Comparison of ENCODE assay signal across 17 cellular contexts in the genomic region with DNA sequence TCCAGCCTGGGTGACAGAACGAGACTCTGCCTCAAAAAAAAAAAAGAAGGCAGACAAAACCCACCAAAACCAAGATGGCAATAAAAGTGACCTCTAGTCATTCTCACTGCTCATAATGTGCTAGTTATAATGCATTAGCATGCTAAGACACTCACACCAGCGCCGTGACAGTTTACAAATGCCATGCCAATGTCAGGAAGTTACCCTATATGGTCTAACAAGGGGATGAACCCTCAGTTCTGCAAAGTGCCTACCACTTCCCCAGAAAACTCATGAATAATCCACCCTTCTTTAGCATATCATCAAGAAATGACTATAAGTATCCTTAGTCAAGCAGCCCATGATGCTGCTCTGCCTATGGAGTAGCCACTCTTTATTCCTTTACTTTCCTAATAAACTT. TPM values are rescaled to one million over a fixed set of nuclear protein-coding genes. Genes with fewer than 3 reads are reported as not detected.
A peak's percentile ranks its signal among the peaks of the same experiment; 100 is the strongest.
DNase-seq lines count a peak whose midpoint lies in the region; ATAC-seq and TF ChIP-seq lines count a peak whose summit lies in the region.
"Had no signal": no experiment of that assay in that cellular context is flagged by ENCODE, and none has a peak within 500 bp of the region (broad histone marks: within the 10 kb centered on the region; RNA-seq: fewer than 3 reads in every experiment).

No MANE protein-coding gene starts in this region.

- no peak overlapping the region for H3K27ac Mint-ChIP-seq in activated T-helper 17 cell treated with anti-CD3 and anti-CD28 coated beads, Interleukin-2, amount 50 U/mL, for 72 hours
- H3K27ac Mint-ChIP-seq: GM23338 had no signal

- peaks cover 0 to 3% (median 0%) of the 10 kb centered on the region in 11 experiments; a peak in 6 of 22 replicates for H4K20me1 ChIP-seq in BLaER1 treated with 17β-estradiol and CSF1 and Interleukin-3, amounts not matched to agents 10 nM and 100 nM

- peaks cover 7% of the 10 kb centered on the region for H3K4me1 Mint-ChIP-seq in activated T-helper 17 cell treated with anti-CD3 and anti-CD28 coated beads, Interleukin-2, amount 50 U/mL, for 72 hours

- H3K4me3 Mint-ChIP-seq in activated T-helper 17 cell treated with anti-CD3 and anti-CD28 coated beads, Interleukin-2, amount 50 U/mL, for 72 hours = no peak overlapping the region
- H3K4me3 Mint-ChIP-seq: GM23338 had no signal

- H3K27me3 Mint-ChIP-seq in activated T-helper 17 cell treated with anti-CD3 and anti-CD28 coated beads, Interleukin-2, amount 50 U/mL, for 72 hours = no peaks in the 10 kb centered on the region

- no peaks in the 10 kb centered on the region for H3K36me3 ChIP-seq in BLaER1 treated with 17β-estradiol and CSF1 and Interleukin-3, amounts not matched to agents 10 nM and 100 nM
- H3K36me3 ChIP-seq in esophagus (ENCODE audit: control insufficient read depth in 2 of 2, insufficient read depth in 2 of 2, low read length in 1 of 2) = no peaks in the 10 kb centered on the region
- no peaks in the 10 kb centered on the region for H3K36me3 ChIP-seq in spleen

- H3K9ac ChIP-seq in BLaER1 treated with 17β-estradiol and CSF1 and Interleukin-3, amounts not matched to agents 10 nM and 100 nM = no peak overlapping the region

- no peaks in the 10 kb centered on the region for H3K9me3 Mint-ChIP-seq in activated T-helper 17 cell treated with anti-CD3 and anti-CD28 coated beads, Interleukin-2, amount 50 U/mL, for 72 hours
- H3K9me3 Mint-ChIP-seq: GM23338 had no signal

- intact Hi-C loops in spleen (cut with DNase I; ENCODE audit: low total_unique reads) = no loop called here

- H3K27me3 ChIP-seq in BLaER1 treated with 17β-estradiol and CSF1 and Interleukin-3, amounts not matched to agents 10 nM and 100 nM = no peaks in the 10 kb centered on the region
- H3K27me3 ChIP-seq in esophagus (ENCODE audit: control insufficient read depth in 1 of 2, insufficient read depth in 2 of 2, low read length in 2 of 2) (no peaks in the 10 kb centered on the region), spleen (replicated peaks in 1 of 7) (no peaks in the 10 kb centered on the region)

- H3K4me2 ChIP-seq in BLaER1 treated with 17β-estradiol and CSF1 and Interleukin-3, amounts not matched to agents 10 nM and 100 nM = peak overlapping the region in 7 of 11 experiments; percentile 5 to 84 (median 70); a peak in 7 of 22 replicates
- H3K4me2 ChIP-seq: GM23338 had no signal

- ATAC-seq in HG03442 (IDR thresholded peaks at IDR 0.05; ENCODE audit: unreplicated experiment) (no peak), HG03196 (IDR thresholded peaks at IDR 0.05; ENCODE audit: unreplicated experiment) (no peak)
- ATAC-seq in activated T-helper 17 cell treated with anti-CD3 and anti-CD28 coated beads, Interleukin-2, amount 50 U/mL, for 72 hours (replicated peaks) = no peak
- ATAC-seq: GM12878, GM23338, HCT116 had no signal

- no peaks in the 10 kb centered on the region for H3K36me3 Mint-ChIP-seq in activated T-helper 17 cell treated with anti-CD3 and anti-CD28 coated beads, Interleukin-2, amount 50 U/mL, for 72 hours (ENCODE audit: low read depth)

- H3K27ac ChIP-seq in BLaER1 treated with 17β-estradiol and CSF1 and Interleukin-3, amounts not matched to agents 10 nM and 100 nM = peak overlapping the region in 6 of 11 experiments; percentile 10 to 90 (median 87); a peak in 5 of 22 replicates
- H3K27ac ChIP-seq in esophagus (ENCODE audit: low read depth in 2 of 2, low read length in 1 of 2) = peak overlapping the region; percentile 45 to 63
- H3K27ac ChIP-seq in spleen = peak overlapping the region in 6 of 8 donors; percentile 81 to 92 (median 86)

- TF ChIP-seq CTCF in spleen (IDR thresholded peaks at IDR 0.05 in 8 of 11, conservative IDR thresholded peaks at IDR 0.05 in 3 of 11) = no peak

- WGBS in esophagus, 2 donors = 75 to 78% methylated on average over 3 of the region's 3 CpGs
- WGBS in spleen, 5 donors = 69 to 89% (median 72%) methylated on average over 3 of the region's 3 CpGs

- H3K4me3 ChIP-seq in BLaER1 treated with 17β-estradiol and CSF1 and Interleukin-3, amounts not matched to agents 10 nM and 100 nM = no peak overlapping the region
- no peak overlapping the region for H3K4me3 ChIP-seq in esophagus (ENCODE audit: low read depth in 1 of 2, low read length in 2 of 2)
- no peak overlapping the region for H3K4me3 ChIP-seq in spleen
- H3K4me3 ChIP-seq: GM12878, GM23338, K562 had no signal

- peaks cover 32 to 45% (median 40%) of the 10 kb centered on the region in 10 experiments for H3K4me1 ChIP-seq in BLaER1 treated with 17β-estradiol and CSF1 and Interleukin-3, amounts not matched to agents 10 nM and 100 nM
- peaks cover 0 to 13% of the 10 kb centered on the region in 2 donors for H3K4me1 ChIP-seq in esophagus (ENCODE audit: control insufficient read depth in 2 of 2, insufficient read depth in 2 of 2, low read length in 1 of 2)
- H3K4me1 ChIP-seq in spleen = peaks cover 6 to 46% (median 31%) of the 10 kb centered on the region in 6 donors

- TF ChIP-seq POLR2A in spleen (IDR thresholded peaks at IDR 0.05) = no peak

- peak; percentile 73 for DNase-seq in CD1c-positive myeloid dendritic cell (ENCODE audit: extremely low spot score)
- peak; percentile 70 for DNase-seq in spleen
- DNase-seq: DMS 273 treated with DMSO at 0.1 percent for 48 hours, GDM1, NCI-H1092 treated with DMSO at 0.1 percent for 48 hours, NCI-H2081 treated with DMSO at 0.1 percent for 48 hours, NCI-H510A treated with DMSO at 0.1 percent for 48 hours, NCI-H82 had no signal

- H3K9me3 ChIP-seq in BLaER1 treated with 17β-estradiol and CSF1 and Interleukin-3, amounts not matched to agents 10 nM and 100 nM (replicated peaks in 1 of 11) = no peaks in the 10 kb centered on the region
- H3K9me3 ChIP-seq in esophagus (ENCODE audit: control insufficient read depth in 2 of 2, insufficient read depth in 1 of 2, low read depth in 1 of 2, low read length in 1 of 2) (no peaks in the 10 kb centered on the region), spleen (no peaks in the 10 kb centered on the region)

RNA-seq across cellular contexts. Expression of gene BICD2, which starts 4.6 kb away (rescaled TPM):
- polyA plus RNA-seq in esophagus = 10 to 100 TPM; 30.9 to 41.1 TPM
- 10 to 100 TPM; 30.6 to 55.7 (median 36.8) TPM for total RNA-seq in spleen
- polyA plus RNA-seq in spleen = 10 to 100 TPM in 2 of 3 donors, 1 to 10 TPM in 1; 9.4 to 12.0 (median 11.7) TPM
- 10 to 100 TPM; 14.2 to 24.9 TPM for total RNA-seq in activated T-helper 17 cell treated with anti-CD3 and anti-CD28 coated beads, Interleukin-2, amount 50 U/mL, for 72 hours
